8 cellular contexts compared by ENCODE assay signal in genomic region chr13:98476538-98476966, GRCh38.
DNase-seq lines count a peak whose midpoint lies in the region; ATAC-seq and TF ChIP-seq lines count a peak whose summit lies in the region.

No MANE protein-coding gene starts in this region.

- peaks cover 57% of the 10 kb centered on the region for H3K79me2 ChIP-seq in DND-41 (ENCODE audit: insufficient read depth, low read length)

- H2AFZ ChIP-seq in DND-41 (ENCODE audit: low read depth, low read length) (peak overlapping the region; percentile 46), IMR-90 (replicated peaks; ENCODE audit: low read length, poor library complexity) (peak overlapping the region; percentile 78)

- H2BK120ac ChIP-seq in IMR-90 (ENCODE audit: low read depth, low read length) = peak overlapping the region; percentile 80; the same call in 1 of the 2 replicates

- peak overlapping the region; percentile 48 to 78 (median 70) for H3K4me3 Mint-ChIP-seq in naive thymus-derived CD8-positive, alpha-beta T cell

- TF ChIP-seq CTCF in DND-41 (IDR thresholded peaks at IDR 0.05; ENCODE audit: borderline replicate concordance, extremely low read depth, low read length, poor library complexity, severe bottlenecking) (no peak), IMR-90 (conservative IDR thresholded peaks at IDR 0.05; ENCODE audit: low read depth, low read length) (no peak)

- peaks cover 5 to 45% (median 17%) of the 10 kb centered on the region in 3 donors for H3K36me3 Mint-ChIP-seq in naive thymus-derived CD8-positive, alpha-beta T cell

- H3K14ac ChIP-seq in IMR-90 (replicated peaks; ENCODE audit: low read depth, low read length) = peak overlapping the region; percentile 74; the same call in 1 of the 2 replicates

- H3K9ac ChIP-seq in DND-41 (ENCODE audit: low read depth, low read length) (peak overlapping the region; percentile 38), IMR-90 (ENCODE audit: low read depth, low read length) (no peak overlapping the region)

- H3K4me3 ChIP-seq in DND-41 (ENCODE audit: low read depth in 1 of 2, low read length in 2 of 2) = peak overlapping the region in 1 of 2 experiments; percentile 46; a peak in 2 of 4 replicates
- no peak overlapping the region for H3K4me3 ChIP-seq in IMR-90 (ENCODE audit: insufficient read depth, low read depth, low read length)

- peaks cover 31% of the 10 kb centered on the region for H3K9me1 ChIP-seq in IMR-90 (ENCODE audit: insufficient read depth, low read length)

- no peaks in the 10 kb centered on the region for H3K27me3 Mint-ChIP-seq in naive thymus-derived CD8-positive, alpha-beta T cell

- H3K4me1 Mint-ChIP-seq in naive thymus-derived CD8-positive, alpha-beta T cell = peaks cover 35 to 70% (median 64%) of the 10 kb centered on the region in 4 donors

- ATAC-seq in DND-41 (ENCODE audit: insufficient read depth, low read depth) (peak; percentile 99), GM21576 (IDR thresholded peaks at IDR 0.05; ENCODE audit: unreplicated experiment) (peak; percentile 95), IMR-90 (ENCODE audit: low read depth) (peak; percentile 90)
- ATAC-seq in naive thymus-derived CD8-positive, alpha-beta T cell = peak; percentile 95 to 99

- H3K27ac ChIP-seq in DND-41 (ENCODE audit: low read length) = peak overlapping the region; percentile 75
- peak overlapping the region; percentile 68 for H3K27ac ChIP-seq in IMR-90 (ENCODE audit: insufficient read depth, low read length)

- intact Hi-C loops in IMR-90 (cut with micrococcal nuclease) = no loop called here

- H3K4me2 ChIP-seq in DND-41 (ENCODE audit: insufficient read depth, low read length) (peak overlapping the region; percentile 64), IMR-90 (ENCODE audit: low read depth, low read length) (peak overlapping the region; percentile 20; the same call in 1 of the 2 replicates)

- H3K27me3 ChIP-seq in DND-41 (ENCODE audit: insufficient read depth, low read length, poor library complexity) (no peaks in the 10 kb centered on the region), IMR-90 (ENCODE audit: control insufficient read depth, insufficient read depth, low read length) (no peaks in the 10 kb centered on the region)

- peak overlapping the region; percentile 55; the same call in 1 of the 2 replicates for H3K23ac ChIP-seq in IMR-90 (ENCODE audit: low read depth, low read length)

- DNase-seq in DND-41 (peak; percentile 90), IMR-90 (peak; percentile 92), dermis blood vessel endothelial cell (peak; percentile 84), stromal cell of bone marrow (ENCODE audit: low read depth) (peak; percentile 66), NCI-H748 treated with DMSO at 0.1 percent for 48 hours (lab: John Stamatoyannopoulos, UW) (no peak)
- peak; percentile 85 to 88 for DNase-seq in activated CD4-positive, alpha-beta T cell treated with anti-CD3 and anti-CD28 coated beads for 4 hours
- peak; percentile 42 to 88 (median 73) for DNase-seq in naive thymus-derived CD8-positive, alpha-beta T cell

- H3K4me1 ChIP-seq in DND-41 (ENCODE audit: insufficient read depth, low read length) (peaks cover 38% of the 10 kb centered on the region), IMR-90 (ENCODE audit: control insufficient read depth, insufficient read depth, low read length) (peaks cover 19% of the 10 kb centered on the region)

- H4K5ac ChIP-seq in IMR-90 (ENCODE audit: low read depth, low read length) = peak overlapping the region; percentile 67; the same call in 1 of the 2 replicates

- H3K36me3 ChIP-seq in DND-41 (ENCODE audit: insufficient read depth, low read length) = peaks cover 53% of the 10 kb centered on the region
- peaks cover 28% of the 10 kb centered on the region for H3K36me3 ChIP-seq in IMR-90 (ENCODE audit: control insufficient read depth, insufficient read depth, low read length)

- 0 out of 3 replicates have a peak overlapping the region, but pooled peaks have one; percentile 77 for H2BK15ac ChIP-seq in IMR-90 (ENCODE audit: low read depth, low read length)

- H4K91ac ChIP-seq in IMR-90 (ENCODE audit: insufficient read depth, low read depth, low read length) = peak overlapping the region; percentile 50

- H3K4ac ChIP-seq in IMR-90 (ENCODE audit: low read depth, low read length) = peak overlapping the region; percentile 89

- no peak overlapping the region for H2AK9ac ChIP-seq in IMR-90 (replicated peaks; ENCODE audit: low read depth, low read length, poor library complexity)

- in situ Hi-C loops in IMR-90 (cut with MboI; ENCODE audit: low sequenced_read_pairs) = no loop called here

- H2AK5ac ChIP-seq in IMR-90 (ENCODE audit: low read depth, low read length) = peak overlapping the region; percentile 81

- TF ChIP-seq POLR2A in IMR-90 (IDR thresholded peaks at IDR 0.05; ENCODE audit: low read depth, low read length) = no peak

- CTCF ChIA-PET in IMR-90 (lab: Yijun Ruan, JAX) = interaction anchor here (1.1 kb wide), 1 partner anchor 10 kb away, joined by 3 read pairs; no protein-coding TSS in a partner anchor

- peaks cover 33 to 88% of the 10 kb centered on the region in 2 experiments for H3K79me1 ChIP-seq in IMR-90 (ENCODE audit: low read depth in 1 of 2, low read length in 2 of 2)

- peak overlapping the region; percentile 79 for H2BK20ac ChIP-seq in IMR-90 (ENCODE audit: low read depth, low read length)

- POLR2A ChIA-PET in IMR-90 (lab: Charles Lee; ENCODE audit: unreplicated experiment) = interaction anchor here (0.6 kb wide), 1 partner anchor 189 kb away, joined by 3 read pairs; no protein-coding TSS in a partner anchor
- POLR2A ChIA-PET in naive thymus-derived CD8-positive, alpha-beta T cell (lab: Charles Lee) = interaction anchor here (1.1 to 1.6 kb wide), 4 partner anchors 8 to 1043 kb away, joined by 3 to 10 read pairs (median 4); partner anchors contain the start of gene STK24

- no peak overlapping the region for H3K18ac ChIP-seq in IMR-90 (ENCODE audit: low read depth, low read length)

- H4K20me1 ChIP-seq in DND-41 (ENCODE audit: insufficient read depth, low read length) (peaks cover 50% of the 10 kb centered on the region), IMR-90 (ENCODE audit: insufficient read depth, low read length) (peaks cover 27% of the 10 kb centered on the region; the same call in 1 of the 2 replicates)

- TF ChIP-seq RAD21 in IMR-90 (IDR thresholded peaks at IDR 0.05; ENCODE audit: low read length) = no peak

- WGBS in IMR-90 (ENCODE audit: extremely low coverage in 2 of 2, insufficient read length in 1 of 2), 2 experiments = 80% methylated on average over 1 of the region's 13 CpGs; no CpG with 5 or more reads in 1 of the 2 experiments

- no peaks in the 10 kb centered on the region for H3K9me3 Mint-ChIP-seq in naive thymus-derived CD8-positive, alpha-beta T cell

- H3K56ac ChIP-seq in IMR-90 (ENCODE audit: extremely low read depth, insufficient read depth, low read length) = no peak overlapping the region

- H2BK5ac ChIP-seq in IMR-90 (ENCODE audit: low read depth, low read length, poor library complexity, severe bottlenecking) = peak overlapping the region; percentile 77

- H3K27ac Mint-ChIP-seq in naive thymus-derived CD8-positive, alpha-beta T cell = peak overlapping the region; percentile 88 to 94 (median 92)

- BruUV-seq in IMR-90 (replicated peaks; lab: Mats Ljungman, UMichigan) = no TSS peak

- dilution Hi-C loops in IMR-90 (cut with HindIII; ENCODE audit: low sequenced_read_pairs, unreplicated experiment) = no loop called here

- H4K8ac ChIP-seq in IMR-90 (ENCODE audit: low read depth in 2 of 2, low read length in 2 of 2) = peak overlapping the region; percentile 4 to 91; a peak in 3 of 4 replicates

- H3K9me3 ChIP-seq in DND-41 (ENCODE audit: insufficient read depth, low read length, severe bottlenecking) = no peaks in the 10 kb centered on the region
- no peaks in the 10 kb centered on the region for H3K9me3 ChIP-seq in IMR-90 (ENCODE audit: control insufficient read depth, insufficient read depth, low read length)

TF ChIP-seq in IMR-90, 13 proteins besides CTCF, POLR2A, EP300 and RAD21:
- 0 out of 2 replicates have a peak, but pooled peaks have one; percentile 32 for TF ChIP-seq BHLHE40 (IDR thresholded peaks at IDR 0.05; ENCODE audit: low read depth, low read length)
- TF ChIP-seq, protein P1, sequence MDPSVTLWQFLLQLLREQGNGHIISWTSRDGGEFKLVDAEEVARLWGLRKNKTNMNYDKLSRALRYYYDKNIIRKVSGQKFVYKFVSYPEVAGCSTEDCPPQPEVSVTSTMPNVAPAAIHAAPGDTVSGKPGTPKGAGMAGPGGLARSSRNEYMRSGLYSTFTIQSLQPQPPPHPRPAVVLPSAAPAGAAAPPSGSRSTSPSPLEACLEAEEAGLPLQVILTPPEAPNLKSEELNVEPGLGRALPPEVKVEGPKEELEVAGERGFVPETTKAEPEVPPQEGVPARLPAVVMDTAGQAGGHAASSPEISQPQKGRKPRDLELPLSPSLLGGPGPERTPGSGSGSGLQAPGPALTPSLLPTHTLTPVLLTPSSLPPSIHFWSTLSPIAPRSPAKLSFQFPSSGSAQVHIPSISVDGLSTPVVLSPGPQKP (IDR thresholded peaks at IDR 0.05; ENCODE audit: borderline replicate concordance, low read depth, low read length) = no peak
- no peak for TF ChIP-seq NFE2L2 (IDR thresholded peaks at IDR 0.05; ENCODE audit: low read depth, low read length)
- 0 out of 2 replicates have a peak, but pooled peaks have one; percentile 13 for TF ChIP-seq MXI1 (IDR thresholded peaks at IDR 0.05; ENCODE audit: borderline replicate concordance, low read depth, low read length)
- TF ChIP-seq FOS (IDR thresholded peaks at IDR 0.05; ENCODE audit: low read depth, low read length) = peak; percentile 80
- no peak for TF ChIP-seq CHD1 (IDR thresholded peaks at IDR 0.05; ENCODE audit: low read depth, low read length)
- no peak; the same call in 1 of the 2 replicates for TF ChIP-seq CEBPB (IDR thresholded peaks at IDR 0.05; ENCODE audit: low read depth, low read length)
- TF ChIP-seq SMC3 (IDR thresholded peaks at IDR 0.05; ENCODE audit: low read depth, low read length) = 0 out of 2 replicates have a peak, but pooled peaks have one; percentile 8
- no peak for TF ChIP-seq RCOR1 (IDR thresholded peaks at IDR 0.05; ENCODE audit: insufficient replicate concordance, low read length)
- 0 out of 2 replicates have a peak, but pooled peaks have one; percentile 13 for TF ChIP-seq MAFK (IDR thresholded peaks at IDR 0.05; ENCODE audit: low read depth, low read length)
- TF ChIP-seq USF2 (IDR thresholded peaks at IDR 0.05; ENCODE audit: low read depth, low read length) = no peak
- peak; percentile 71; the same call in 1 of the 2 replicates for TF ChIP-seq MAZ (IDR thresholded peaks at IDR 0.05; ENCODE audit: borderline replicate concordance, low read depth, low read length)
- no peak for TF ChIP-seq RFX5 (IDR thresholded peaks at IDR 0.05; ENCODE audit: low read depth, low read length)
